ENCODE assay signal across 9 cellular contexts in genomic region chr18:57630759-57631660, GRCh38. TPM values are rescaled to one million over a fixed set of nuclear protein-coding genes. Genes with fewer than 3 reads are reported as not detected.
DNase-seq lines count a peak whose midpoint lies in the region; FAIRE-seq lines count a peak whose summit lies in the region.
"Had no signal": no experiment of that assay in that cellular context is flagged by ENCODE, and none has a peak within 500 bp of the region (broad histone marks: within the 10 kb centered on the region; RNA-seq: fewer than 3 reads in every experiment).

No MANE protein-coding gene starts in this region.

- H3K36me3 ChIP-seq in HAP-1 (replicated peaks) (no peaks in the 10 kb centered on the region), SJSA1 (peaks cover 3% of the 10 kb centered on the region; the same call in 1 of the 2 replicates), small intestine (ENCODE audit: control insufficient read depth in 2 of 2, insufficient read depth in 2 of 2, low read length in 2 of 2) (no peaks in the 10 kb centered on the region)

- in situ Hi-C loops in HAP-1 (cut with MboI; ENCODE audit: low sequenced_read_pairs) = no loop called here

- H3K27me3 ChIP-seq in HAP-1 (ENCODE audit: low read depth) (no peaks in the 10 kb centered on the region), SJSA1 (replicated peaks) (no peaks in the 10 kb centered on the region), small intestine (ENCODE audit: control insufficient read depth in 2 of 2, insufficient read depth in 2 of 2, low read length in 2 of 2) (no peaks in the 10 kb centered on the region)

- H3K4me3 ChIP-seq in HAP-1 = peak overlapping the region; percentile 50
- peak overlapping the region; percentile 49 for H3K4me3 ChIP-seq in SJSA1
- peak overlapping the region; percentile 39 to 47 for H3K4me3 ChIP-seq in small intestine (ENCODE audit: low read depth in 1 of 2, low read length in 2 of 2)

- WGBS in small intestine, 3 donors = 45 to 57% (median 47%) methylated on average over 14 of the region's 14 CpGs

- H3K9me3 ChIP-seq in HAP-1 (no peaks in the 10 kb centered on the region), SJSA1 (replicated peaks) (no peaks in the 10 kb centered on the region), small intestine (ENCODE audit: control insufficient read depth, low read depth) (no peaks in the 10 kb centered on the region)

- peaks cover 9% of the 10 kb centered on the region for H3K4me1 ChIP-seq in HAP-1
- peaks cover 26% of the 10 kb centered on the region for H3K4me1 ChIP-seq in SJSA1 (replicated peaks)
- peaks cover 0 to 4% of the 10 kb centered on the region in 2 donors for H3K4me1 ChIP-seq in small intestine (ENCODE audit: control insufficient read depth in 2 of 2, insufficient read depth in 1 of 2, low read depth in 1 of 2, low read length in 1 of 2)

- no peak for FAIRE-seq in small intestine (lab: Jason Lieb, UNC)
- FAIRE-seq: A204.1 had no signal

- peak; percentile 18 for DNase-seq in DMS 273 (lab: John Stamatoyannopoulos, UW; ENCODE audit: unreplicated experiment)
- no peak for DNase-seq in DMS 273 treated with DMSO at 0.1 percent for 48 hours (lab: John Stamatoyannopoulos, UW)
- DNase-seq in HAP-1 (ENCODE audit: low spot score in 2 of 2) = no peak
- no peak for DNase-seq in SJSA1 (ENCODE audit: low read depth in 1 of 2, low spot score in 2 of 2)
- peak; percentile 48 for DNase-seq in glomerular visceral epithelial cell (ENCODE audit: extremely low spot score)
- no peak for DNase-seq in small intestine
- DNase-seq in cerebellar nuclear complex (lab: John Stamatoyannopoulos, UW) = no peak
- DNase-seq in activated CD4-positive, alpha-beta T cell treated with anti-CD3 and anti-CD28 coated beads, Interleukin-2, amount 50 U/mL, for 4 hours = no peak

- peak overlapping the region; percentile 75 for H3K27ac ChIP-seq in SJSA1
- peak overlapping the region; percentile 50 to 90 for H3K27ac ChIP-seq in small intestine (ENCODE audit: low read depth in 1 of 2, low read length in 1 of 2)

RNA-seq across cellular contexts. Expression of gene NARS1, which starts 9.4 kb away (rescaled TPM):
- 150 and 202 TPM in 2 replicates for total RNA-seq in SJSA1 (2014; rRNA removed; shearing (Covaris generic))
- 100 to 1,000 TPM in 2 of 3 donors, 10 to 100 TPM in 1; 86.2 to 134 (median 110) TPM for polyA plus RNA-seq in small intestine

RNA-seq across cellular contexts. Expression of gene FECH, which starts 44.5 kb away (rescaled TPM):
- total RNA-seq in SJSA1 (2014; rRNA removed; shearing (Covaris generic)) = 13.3 and 42.8 TPM in 2 replicates
- 1 to 10 TPM; 6.8 to 8.5 (median 7.8) TPM for polyA plus RNA-seq in small intestine

Comparison
In these comparisons a context has a peak if more than half of its experiments do, and no peak if none do; other contexts are left out.
1. DNase-seq: peak in DMS 273 (single experiment) and glomerular visceral epithelial cell (single experiment); none in DMS 273 treated with DMSO at 0.1 percent for 48 hours (single experiment), HAP-1 (0 of 2), SJSA1 (0 of 2), small intestine (single experiment), cerebellar nuclear complex (0 of 2) and activated CD4-positive, alpha-beta T cell treated with anti-CD3 and anti-CD28 coated beads, Interleukin-2, amount 50 U/mL, for 4 hours (0 of 2).
2. Peak in every context shown above with its lines, with median percentiles within 50 percentile points of each other: H3K4me3 ChIP-seq.